ENCODE assay signal across 11 cellular contexts in the genomic region with DNA sequence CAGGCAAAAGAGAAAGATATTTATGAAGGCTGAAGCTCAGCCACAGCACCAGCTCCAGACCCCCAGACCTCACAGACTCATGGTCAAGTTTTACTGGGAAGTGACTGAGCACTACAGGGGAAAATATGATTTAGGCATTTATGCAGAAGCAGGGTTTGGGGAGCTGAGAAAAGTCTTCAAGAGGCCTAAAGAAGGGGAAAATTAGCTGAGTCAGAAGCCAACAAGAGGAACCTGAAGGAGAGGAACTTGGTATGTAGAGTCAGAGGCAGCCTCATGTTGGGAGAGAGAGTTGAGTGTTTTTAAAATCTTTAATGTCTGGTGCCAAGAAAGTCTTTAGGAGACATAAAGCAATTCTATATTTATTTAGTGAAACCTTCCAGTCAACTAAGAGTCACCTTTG.
A peak's percentile ranks its signal among the peaks of the same experiment; 100 is the strongest.
DNase-seq lines count a peak whose midpoint lies in the region; ATAC-seq, FAIRE-seq and TF ChIP-seq lines count a peak whose summit lies in the region.
"Had no signal": no experiment of that assay in that cellular context is flagged by ENCODE, and none has a peak within 500 bp of the region (broad histone marks: within the 10 kb centered on the region; RNA-seq: fewer than 3 reads in every experiment).

No MANE protein-coding gene starts in this region.

- H3K27ac ChIP-seq in H1 (ENCODE audit: low read depth, low read length) = no peak overlapping the region
- H3K27ac ChIP-seq in parathyroid adenoma = peak overlapping the region; percentile 79

- no peaks in the 10 kb centered on the region for H3K79me2 ChIP-seq in H1 (ENCODE audit: control insufficient read depth in 1 of 2, insufficient read depth in 2 of 2, low read length in 2 of 2)
- H3K79me2 ChIP-seq in parathyroid adenoma = no peaks in the 10 kb centered on the region

- no peak overlapping the region for H4K5ac ChIP-seq in H1 (ENCODE audit: insufficient read length, low read depth, low read length)

- TF ChIP-seq EP300 in H1 (IDR thresholded peaks at IDR 0.05; ENCODE audit: borderline replicate concordance in 1 of 2, low read depth in 2 of 2, low read length in 2 of 2) = no peak

- H3K27me3 ChIP-seq in H1 (replicated peaks in 1 of 4; ENCODE audit: control insufficient read depth in 3 of 4, extremely low read depth in 1 of 4, insufficient read depth in 3 of 4, low read length in 3 of 4) = no peaks in the 10 kb centered on the region
- H3K27me3 ChIP-seq in parathyroid adenoma (ENCODE audit: control insufficient read depth, insufficient read depth, low read length) = no peaks in the 10 kb centered on the region
- H3K27me3 ChIP-seq: ovary had no signal

- no peak overlapping the region for H2BK20ac ChIP-seq in H1 (ENCODE audit: low read length)

- TF ChIP-seq CTCF in H1 (IDR thresholded peaks at IDR 0.05; ENCODE audit: control extremely low read depth in 1 of 3, insufficient read depth in 1 of 3, low read depth in 1 of 3, low read length in 3 of 3) (no peak), parathyroid adenoma (IDR thresholded peaks at IDR 0.05) (no peak), GM20000 (IDR thresholded peaks at IDR 0.05; ENCODE audit: extremely low read depth, missing control alignments) (no peak)

- POLR2A ChIA-PET in H1 (lab: Charles Lee; ENCODE audit: partially characterized antibody) = no interaction called here

- H3K36me3 ChIP-seq in H1 (ENCODE audit: control insufficient read depth in 2 of 4, insufficient read depth in 4 of 4, low read length in 3 of 4) (no peaks in the 10 kb centered on the region), parathyroid adenoma (ENCODE audit: control insufficient read depth, insufficient read depth, low read length) (no peaks in the 10 kb centered on the region)
- H3K36me3 ChIP-seq: ovary had no signal

- no peak overlapping the region for H2BK120ac ChIP-seq in H1 (replicated peaks; ENCODE audit: low read depth, low read length)

- H3K9me3 ChIP-seq in H1 (ENCODE audit: insufficient read depth in 2 of 2, low read depth in 1 of 2, low read length in 1 of 2) (peaks cover 0 to 5% of the 10 kb centered on the region in 2 experiments; a peak in 1 of 4 replicates), parathyroid adenoma (ENCODE audit: control insufficient read depth, low read length) (no peaks in the 10 kb centered on the region)
- H3K9me3 ChIP-seq: ovary had no signal

- no peaks in the 10 kb centered on the region for H3K27me3 Mint-ChIP-seq in stimulated activated naive CD8-positive, alpha-beta T cell treated with anti-CD3 and anti-CD28 coated beads, Interleukin-15, amount 100 ng/mL, for 72 hours

- no peak overlapping the region for H2AK5ac ChIP-seq in H1 (ENCODE audit: low read depth, low read length)

- H2BK5ac ChIP-seq in H1 (ENCODE audit: low read depth, low read length) = no peak overlapping the region

- H4K8ac ChIP-seq in H1 (ENCODE audit: extremely low read depth, insufficient read depth, low read length) = no peak overlapping the region

- CTCF ChIA-PET in H1 (lab: Charles Lee; ENCODE audit: partially characterized antibody) = interaction anchor here (1.6 kb wide), 1 partner anchor 40 kb away, joined by 5 read pairs; no protein-coding TSS in a partner anchor

- no peak overlapping the region for H3K4me2 ChIP-seq in H1 (ENCODE audit: insufficient read depth in 1 of 2, low read depth in 2 of 2, low read length in 2 of 2)
- no peak overlapping the region for H3K4me2 ChIP-seq in parathyroid adenoma (ENCODE audit: low read length)

- H3K4me1 Mint-ChIP-seq in stimulated activated naive CD8-positive, alpha-beta T cell treated with anti-CD3 and anti-CD28 coated beads, Interleukin-15, amount 100 ng/mL, for 72 hours = peaks cover 4% of the 10 kb centered on the region

- no peaks in the 10 kb centered on the region for H3K23me2 ChIP-seq in H1 (ENCODE audit: low read depth, low read length)

- no peak overlapping the region for H3K23ac ChIP-seq in H1 (ENCODE audit: insufficient read length)

- TF ChIP-seq RAD21 in H1 (IDR thresholded peaks at IDR 0.05 in 1 of 2, conservative IDR thresholded peaks at IDR 0.05 in 1 of 2; ENCODE audit: low read depth in 2 of 2, low read length in 2 of 2) = no peak

- no peak overlapping the region for H2BK15ac ChIP-seq in H1 (ENCODE audit: low read length)

- H4K91ac ChIP-seq in H1 (replicated peaks; ENCODE audit: insufficient read length, low read length) = peak overlapping the region; percentile 35

- DNase-seq in stimulated activated naive CD8-positive, alpha-beta T cell treated with anti-CD3 and anti-CD28 coated beads, Interleukin-15, Interleukin-2, amounts not matched to agents 100 U/mL and 50 U/mL, for 24 hours = no peak
- DNase-seq in stimulated activated naive CD8-positive, alpha-beta T cell treated with anti-CD3 and anti-CD28 coated beads, Interleukin-15, amount 100 ng/mL, for 72 hours = no peak
- DNase-seq in H1 (ENCODE audit: low read depth in 1 of 2, low spot score in 2 of 2) (no peak), DMS79 treated with DMSO at 0.1 percent for 48 hours (lab: John Stamatoyannopoulos, UW) (no peak), SK-N-DZ (ENCODE audit: low spot score) (no peak), GM20000 (ENCODE audit: low spot score) (no peak)
- DNase-seq: activated naive CD4-positive, alpha-beta T cell treated with anti-CD3 and anti-CD28 coated beads for 36 hours; NCI-H1436 treated with DMSO at 0.1 percent for 48 hours had no signal

- H3K27ac Mint-ChIP-seq in stimulated activated naive CD8-positive, alpha-beta T cell treated with anti-CD3 and anti-CD28 coated beads, Interleukin-15, amount 100 ng/mL, for 72 hours = peak overlapping the region in 1 of 2 donors; percentile 43
- H3K27ac Mint-ChIP-seq: activated naive CD4-positive, alpha-beta T cell treated with anti-CD3 and anti-CD28 coated beads for 36 hours had no signal

- H3K14ac ChIP-seq in H1 (ENCODE audit: insufficient read length) = no peak overlapping the region

- peaks cover 0 to 4% (median under 1%) of the 10 kb centered on the region in 4 experiments; a peak in 1 of 7 replicates for H3K4me1 ChIP-seq in H1 (replicated peaks in 1 of 4; ENCODE audit: control insufficient read depth in 3 of 4, insufficient read depth in 4 of 4, low read length in 3 of 4)
- peaks cover 19% of the 10 kb centered on the region for H3K4me1 ChIP-seq in parathyroid adenoma

- no peak overlapping the region for H3K56ac ChIP-seq in H1 (replicated peaks; ENCODE audit: insufficient read length, low read depth, low read length)

- H2AFZ ChIP-seq in H1 (ENCODE audit: low read length) (no peak overlapping the region), parathyroid adenoma (peak overlapping the region; percentile 59)

- no peak overlapping the region for H3K4ac ChIP-seq in H1 (replicated peaks; ENCODE audit: insufficient read length, low read depth, low read length)

- ATAC-seq in stimulated activated naive CD8-positive, alpha-beta T cell treated with anti-CD3 and anti-CD28 coated beads, Interleukin-15, Interleukin-2, amounts not matched to agents 100 U/mL and 50 U/mL, for 24 hours = peak; percentile 43
- no peak for ATAC-seq in stimulated activated naive CD8-positive, alpha-beta T cell treated with anti-CD3 and anti-CD28 coated beads, Interleukin-15, amount 100 ng/mL, for 72 hours
- ATAC-seq in GM19452 (IDR thresholded peaks at IDR 0.05; ENCODE audit: unreplicated experiment) = no peak

- H3K4me3 ChIP-seq in H1 (ENCODE audit: extremely low read depth in 1 of 4, insufficient read depth in 2 of 4, low read depth in 3 of 4, low read length in 4 of 4) (no peak overlapping the region), parathyroid adenoma (ENCODE audit: low read depth, low read length) (no peak overlapping the region)
- H3K4me3 ChIP-seq: ovary had no signal

- no peaks in the 10 kb centered on the region for H3K79me1 ChIP-seq in H1 (ENCODE audit: low read depth, low read length)

- no peak for TF ChIP-seq POLR2A in H1 (IDR thresholded peaks at IDR 0.05; ENCODE audit: control extremely low read depth in 1 of 2, low read depth in 2 of 2, low read length in 2 of 2)

- no peaks in the 10 kb centered on the region for H4K20me1 ChIP-seq in H1 (replicated peaks in 1 of 2; ENCODE audit: control insufficient read depth in 1 of 2, insufficient read depth in 2 of 2, low read length in 2 of 2)

- H3K9ac ChIP-seq in H1 (replicated peaks in 1 of 4; ENCODE audit: extremely low read depth in 1 of 4, low read depth in 3 of 4, low read length in 3 of 4) (no peak overlapping the region), parathyroid adenoma (no peak overlapping the region)

- no peak overlapping the region for H3K18ac ChIP-seq in H1 (ENCODE audit: extremely low read depth, low read length)

- H3K4me3 Mint-ChIP-seq in stimulated activated naive CD8-positive, alpha-beta T cell treated with anti-CD3 and anti-CD28 coated beads, Interleukin-15, amount 100 ng/mL, for 72 hours = no peak overlapping the region
- H3K4me3 Mint-ChIP-seq: activated naive CD4-positive, alpha-beta T cell treated with anti-CD3 and anti-CD28 coated beads for 36 hours had no signal

- FAIRE-seq in H1 (lab: Jason Lieb, UNC) = no peak

- peaks cover 0 to 5% of the 10 kb centered on the region in 2 donors for H3K9me3 Mint-ChIP-seq in stimulated activated naive CD8-positive, alpha-beta T cell treated with anti-CD3 and anti-CD28 coated beads, Interleukin-15, amount 100 ng/mL, for 72 hours

- H2BK12ac ChIP-seq in H1 (ENCODE audit: low read depth, low read length) = no peak overlapping the region

TF ChIP-seq in H1, 55 proteins besides CTCF, POLR2A, EP300 and RAD21:
- TF ChIP-seq KDM1A (IDR thresholded peaks at IDR 0.05; ENCODE audit: borderline replicate concordance, low read length) (no peak), SAP30 (IDR thresholded peaks at IDR 0.05; ENCODE audit: insufficient read depth, insufficient replicate concordance, low read length) (no peak), CREB1 (IDR thresholded peaks at IDR 0.05) (no peak), YY1 (IDR thresholded peaks at IDR 0.05; ENCODE audit: low read depth, low read length) (no peak), SP4 (IDR thresholded peaks at IDR 0.05; ENCODE audit: low read length) (no peak), HDAC6 (IDR thresholded peaks at IDR 0.05; ENCODE audit: low read depth, low read length) (no peak), POU5F1 (IDR thresholded peaks at IDR 0.05; ENCODE audit: low read depth, low read length) (no peak), RNF2 (IDR thresholded peaks at IDR 0.05; ENCODE audit: borderline replicate concordance, low read depth, low read length, missing control alignments, poor library complexity, severe bottlenecking) (no peak), RFX5 (IDR thresholded peaks at IDR 0.05; ENCODE audit: borderline replicate concordance, low read depth, low read length) (no peak), BRCA1 (IDR thresholded peaks at IDR 0.05; ENCODE audit: low read depth, low read length) (no peak), JUN (IDR thresholded peaks at IDR 0.05; ENCODE audit: low read depth, low read length) (no peak), ASH2L (IDR thresholded peaks at IDR 0.05; ENCODE audit: low read length) (no peak)
- TF ChIP-seq, protein P1, sequence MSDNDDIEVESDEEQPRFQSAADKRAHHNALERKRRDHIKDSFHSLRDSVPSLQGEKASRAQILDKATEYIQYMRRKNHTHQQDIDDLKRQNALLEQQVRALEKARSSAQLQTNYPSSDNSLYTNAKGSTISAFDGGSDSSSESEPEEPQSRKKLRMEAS (IDR thresholded peaks at IDR 0.05) = no peak
